In genomic region chr11:105673089-105673488, GRCh38 we compare ENCODE assay signal across 11 cellular contexts.
DNase-seq lines count a peak whose midpoint lies in the region; TF ChIP-seq lines count a peak whose summit lies in the region.
"Had no signal": no experiment of that assay in that cellular context is flagged by ENCODE, and none has a peak within 500 bp of the region (broad histone marks: within the 10 kb centered on the region; RNA-seq: fewer than 3 reads in every experiment).

No MANE protein-coding gene starts in this region.

- no peak overlapping the region for H2AFZ ChIP-seq in SK-N-SH (ENCODE audit: low read depth)

- 61% methylated on average over 3 of the region's 3 CpGs for WGBS in SK-N-SH (ENCODE audit: low lambda C conversion rate)

- CTCF ChIA-PET in SK-N-SH (lab: Yijun Ruan, JAX), result interaction anchor here (1.9 kb wide), 1 partner anchor 9 kb away, joined by 5 read pairs; no protein-coding TSS in a partner anchor

- no peaks in the 10 kb centered on the region for H3K79me2 ChIP-seq in SK-N-SH (ENCODE audit: insufficient read depth)

- TF ChIP-seq RAD21 in SK-N-SH (IDR thresholded peaks at IDR 0.05; ENCODE audit: low read length), result no peak

- no peaks in the 10 kb centered on the region for H4K20me1 ChIP-seq in SK-N-SH (ENCODE audit: insufficient read depth)

- H3K27ac ChIP-seq in SK-N-SH (ENCODE audit: low read depth in 2 of 2, low read length in 1 of 2), result no peak overlapping the region
- H3K27ac ChIP-seq: ovary, SJSA1, transverse colon had no signal

- H3K36me3 ChIP-seq in SK-N-SH (replicated peaks in 1 of 2; ENCODE audit: control insufficient read depth in 1 of 2, insufficient read depth in 2 of 2, low read length in 1 of 2), result no peaks in the 10 kb centered on the region
- H3K36me3 ChIP-seq: ovary, SJSA1, transverse colon had no signal

- no peak overlapping the region for H3K9ac ChIP-seq in SK-N-SH

- no peak for TF ChIP-seq CTCF in SK-N-SH (IDR thresholded peaks at IDR 0.05)
- TF ChIP-seq CTCF in fibroblast of pulmonary artery (IDR thresholded peaks at IDR 0.05; ENCODE audit: low read length, missing control alignments), result no peak

- no peaks in the 10 kb centered on the region for H3K4me1 ChIP-seq in SK-N-SH (ENCODE audit: control insufficient read depth in 1 of 2, insufficient read depth in 2 of 2, low read depth in 1 of 2, low read length in 1 of 2)
- H3K4me1 ChIP-seq: SJSA1, transverse colon had no signal

- no peak overlapping the region for H3K4me2 ChIP-seq in SK-N-SH

- peak; percentile 14 for DNase-seq in stimulated activated CD4-positive, alpha-beta T cell treated with anti-CD3 and anti-CD28 coated beads, Interleukin-15, amount 100 ng/mL, for 24 hours
- no peak for DNase-seq in stimulated activated CD4-positive, alpha-beta T cell treated with anti-CD3 and anti-CD28 coated beads, Interleukin-4, amount 100 ng/mL, for 24 hours
- DNase-seq in SK-N-SH (no peak), fibroblast of pulmonary artery (ENCODE audit: low read depth) (peak; percentile 75), stromal cell of bone marrow (ENCODE audit: low read depth) (peak; percentile 13), NCI-H2029 treated with DMSO at 0.1 percent for 48 hours (lab: John Stamatoyannopoulos, UW) (no peak), germinal center (ENCODE audit: low spot score) (no peak), NCI-H2227 (lab: John Stamatoyannopoulos, UW; ENCODE audit: unreplicated experiment) (no peak)
- DNase-seq: transverse colon had no signal

- H3K9me2 ChIP-seq in SK-N-SH, result no peaks in the 10 kb centered on the region

- H3K4me3 ChIP-seq in SK-N-SH (ENCODE audit: low read depth in 2 of 2, low read length in 1 of 2), result no peak overlapping the region
- no peak overlapping the region for H3K4me3 ChIP-seq in fibroblast of pulmonary artery (replicated peaks; ENCODE audit: low read depth, low read length)
- H3K4me3 ChIP-seq: ovary, SJSA1, transverse colon had no signal

- TF ChIP-seq EP300 in SK-N-SH (IDR thresholded peaks at IDR 0.05; ENCODE audit: borderline replicate concordance in 1 of 2, low read depth in 1 of 2, low read length in 1 of 2), result no peak

- no peaks in the 10 kb centered on the region for H3F3A ChIP-seq in SK-N-SH (replicated peaks; ENCODE audit: insufficient read depth)

- no peaks in the 10 kb centered on the region for H3K27me3 ChIP-seq in SK-N-SH (ENCODE audit: insufficient read depth)
- H3K27me3 ChIP-seq: ovary, SJSA1, transverse colon had no signal

- no peaks in the 10 kb centered on the region for H3K9me3 ChIP-seq in SK-N-SH
- H3K9me3 ChIP-seq: ovary, SJSA1, transverse colon had no signal

- POLR2A ChIA-PET in SK-N-SH (lab: Yijun Ruan, JAX), result no interaction called here

TF ChIP-seq in SK-N-SH, 30 proteins besides CTCF, POLR2A, EP300 and RAD21:
- TF ChIP-seq REST (IDR thresholded peaks at IDR 0.05; ENCODE audit: low read depth, low read length), result peak; percentile 97
- TF ChIP-seq YY1 (IDR thresholded peaks at IDR 0.05; ENCODE audit: low read depth), result no peak
- TF ChIP-seq ELF1 (IDR thresholded peaks at IDR 0.05), result no peak
- TF ChIP-seq MAX (IDR thresholded peaks at IDR 0.05; ENCODE audit: low read depth), result no peak
- TF ChIP-seq USF1 (IDR thresholded peaks at IDR 0.05; ENCODE audit: borderline replicate concordance, low read depth), result no peak
- no peak for TF ChIP-seq SMC3 (IDR thresholded peaks at IDR 0.05; ENCODE audit: low read depth, low read length)
- no peak for TF ChIP-seq RXRA (IDR thresholded peaks at IDR 0.05; ENCODE audit: borderline replicate concordance, low read depth)
- TF ChIP-seq FOXJ3 (CRISPR knock-in tag; IDR thresholded peaks at IDR 0.05), result no peak

Comparison
In these comparisons a context has a peak if more than half of its experiments do, and no peak if none do; other contexts are left out.
1. DNase-seq: peak in stimulated activated CD4-positive, alpha-beta T cell treated with anti-CD3 and anti-CD28 coated beads, Interleukin-15, amount 100 ng/mL, for 24 hours (single experiment), fibroblast of pulmonary artery (single experiment) and stromal cell of bone marrow (single experiment); none in stimulated activated CD4-positive, alpha-beta T cell treated with anti-CD3 and anti-CD28 coated beads, Interleukin-4, amount 100 ng/mL, for 24 hours (single experiment), SK-N-SH (single experiment), NCI-H2029 treated with DMSO at 0.1 percent for 48 hours (single experiment), germinal center (single experiment) and NCI-H2227 (single experiment).